In genomic region chr18:38359258-38359657, GRCh38 we compare ENCODE assay signal across 31 cellular contexts.
"Had no signal": no experiment of that assay in that cellular context is flagged by ENCODE, and none has a peak within 500 bp of the region (broad histone marks: within the 10 kb centered on the region; RNA-seq: fewer than 3 reads in every experiment).

No MANE protein-coding gene starts in this region.

- H3K4me1 Mint-ChIP-seq: activated CD4-positive, alpha-beta T cell treated with anti-CD3 and anti-CD28 coated beads, Interleukin-2, amount 10 ng/mL, durations not matched to agents 24 days and 14 days; activated CD8-positive, alpha-beta memory T cell treated with anti-CD3 and anti-CD28 coated beads, Interleukin-2, amount 10 ng/mL, durations not matched to agents 7 days and 5 days; activated naive CD4-positive, alpha-beta T cell treated with anti-CD3 and anti-CD28 coated beads, Interleukin-2, amount 50 U/mL, for 24 hours; activated naive CD8-positive, alpha-beta T cell treated with anti-CD3 and anti-CD28 coated beads for 36 hours; activated naive CD8-positive, alpha-beta T cell treated with anti-CD3 and anti-CD28 coated beads, Interleukin-2, amount 50 U/mL, for 24 hours had no signal

- H3K27me3 ChIP-seq: adrenal gland, body of pancreas, esophagus squamous epithelium, gastroesophageal sphincter, heart right ventricle had no signal

- H3K36me3 ChIP-seq: adrenal gland, esophagus squamous epithelium, gastroesophageal sphincter, heart right ventricle had no signal

- H3K9me3 Mint-ChIP-seq: activated CD4-positive, alpha-beta memory T cell treated with anti-CD3 and anti-CD28 coated beads for 36 hours; activated naive CD4-positive, alpha-beta T cell treated with anti-CD3 and anti-CD28 coated beads for 36 hours; activated naive CD8-positive, alpha-beta T cell treated with anti-CD3 and anti-CD28 coated beads for 36 hours; activated T-helper 1 cell treated with anti-CD3 and anti-CD28 coated beads, Interleukin-12 subunit alpha, Interleukin-12 subunit beta, Interleukin-2, Interleukin-4 antibody, amounts not matched to agents 30 ng/mL and 10 ng/mL and 1 ng/mL, durations not matched to agents 14 hours and 24 hours and 36 hours; activated T-helper 2 cell treated with anti-CD3 and anti-CD28 coated beads, Interferon-gamma antibody, Interleukin-2, Interleukin-4, amounts not matched to agents 10 μg/mL and 5 μg/mL and 100 μg/mL, durations not matched to agents 14 hours and 24 hours and 36 hours had no signal

- H3K27ac ChIP-seq: adrenal gland, body of pancreas, epithelial cell of prostate, esophagus squamous epithelium, gastroesophageal sphincter, heart right ventricle had no signal

- H3K9me3 ChIP-seq: adrenal gland, body of pancreas, esophagus squamous epithelium, gastroesophageal sphincter, heart right ventricle had no signal

- H3K4me3 ChIP-seq: adrenal gland, body of pancreas, esophagus squamous epithelium, gastroesophageal sphincter, heart right ventricle had no signal

- H3K27ac Mint-ChIP-seq: activated CD4-positive, alpha-beta memory T cell treated with anti-CD3 and anti-CD28 coated beads for 36 hours; activated CD4-positive, alpha-beta T cell treated with anti-CD3 and anti-CD28 coated beads for 36 hours; activated CD4-positive, alpha-beta T cell treated with anti-CD3 and anti-CD28 coated beads, Interleukin-2, amount 10 ng/mL, durations not matched to agents 24 days and 14 days; activated CD8-positive, alpha-beta memory T cell treated with anti-CD3 and anti-CD28 coated beads, Interleukin-2, amount 10 ng/mL, durations not matched to agents 7 days and 5 days; activated CD8-positive, alpha-beta T cell treated with anti-CD3 and anti-CD28 coated beads, Interleukin-2, amount 10 ng/mL, durations not matched to agents 7 days and 5 days; activated naive CD4-positive, alpha-beta T cell treated with anti-CD3 and anti-CD28 coated beads for 36 hours; activated naive CD4-positive, alpha-beta T cell treated with anti-CD3 and anti-CD28 coated beads, Interleukin-2, amount 50 U/mL, for 24 hours; activated naive CD8-positive, alpha-beta T cell treated with anti-CD3 and anti-CD28 coated beads for 36 hours; activated naive CD8-positive, alpha-beta T cell treated with anti-CD3 and anti-CD28 coated beads, Interleukin-2, amount 50 U/mL, for 24 hours; activated T-helper 1 cell treated with anti-CD3 and anti-CD28 coated beads, Interleukin-12 subunit alpha, Interleukin-12 subunit beta, Interleukin-2, Interleukin-4 antibody, amounts not matched to agents 30 ng/mL and 10 ng/mL and 1 ng/mL, durations not matched to agents 14 hours and 24 hours and 36 hours; activated T-helper 2 cell treated with anti-CD3 and anti-CD28 coated beads, Interferon-gamma antibody, Interleukin-2, Interleukin-4, amounts not matched to agents 10 μg/mL and 5 μg/mL and 100 μg/mL, durations not matched to agents 14 hours and 24 hours and 36 hours had no signal

- H3K4me3 Mint-ChIP-seq: activated CD4-positive, alpha-beta memory T cell treated with anti-CD3 and anti-CD28 coated beads for 36 hours; activated CD4-positive, alpha-beta T cell treated with anti-CD3 and anti-CD28 coated beads for 36 hours; activated CD4-positive, alpha-beta T cell treated with anti-CD3 and anti-CD28 coated beads, Interleukin-2, amount 10 ng/mL, durations not matched to agents 24 days and 14 days; activated CD8-positive, alpha-beta memory T cell treated with anti-CD3 and anti-CD28 coated beads, Interleukin-2, amount 10 ng/mL, durations not matched to agents 7 days and 5 days; activated CD8-positive, alpha-beta T cell treated with anti-CD3 and anti-CD28 coated beads, Interleukin-2, amount 10 ng/mL, durations not matched to agents 7 days and 5 days; activated naive CD4-positive, alpha-beta T cell treated with anti-CD3 and anti-CD28 coated beads for 36 hours; activated naive CD4-positive, alpha-beta T cell treated with anti-CD3 and anti-CD28 coated beads, Interleukin-2, amount 50 U/mL, for 24 hours; activated naive CD8-positive, alpha-beta T cell treated with anti-CD3 and anti-CD28 coated beads for 36 hours; activated naive CD8-positive, alpha-beta T cell treated with anti-CD3 and anti-CD28 coated beads, Interleukin-2, amount 50 U/mL, for 24 hours; activated T-helper 1 cell treated with anti-CD3 and anti-CD28 coated beads, Interleukin-12 subunit alpha, Interleukin-12 subunit beta, Interleukin-2, Interleukin-4 antibody, amounts not matched to agents 30 ng/mL and 10 ng/mL and 1 ng/mL, durations not matched to agents 14 hours and 24 hours and 36 hours had no signal

- H3K27me3 Mint-ChIP-seq: activated CD4-positive, alpha-beta memory T cell treated with anti-CD3 and anti-CD28 coated beads for 36 hours; activated CD4-positive, alpha-beta T cell treated with anti-CD3 and anti-CD28 coated beads for 36 hours; activated CD4-positive, alpha-beta T cell treated with anti-CD3 and anti-CD28 coated beads, Interleukin-2, amount 10 ng/mL, durations not matched to agents 24 days and 14 days; activated CD8-positive, alpha-beta memory T cell treated with anti-CD3 and anti-CD28 coated beads, Interleukin-2, amount 10 ng/mL, durations not matched to agents 7 days and 5 days; activated naive CD4-positive, alpha-beta T cell treated with anti-CD3 and anti-CD28 coated beads, Interleukin-2, amount 50 U/mL, for 24 hours; activated naive CD8-positive, alpha-beta T cell treated with anti-CD3 and anti-CD28 coated beads for 36 hours; activated naive CD8-positive, alpha-beta T cell treated with anti-CD3 and anti-CD28 coated beads, Interleukin-2, amount 50 U/mL, for 24 hours had no signal

- DNase-seq: activated CD4-positive, alpha-beta memory T cell treated with anti-CD3 and anti-CD28 coated beads for 36 hours; activated CD4-positive, alpha-beta T cell treated with anti-CD3 and anti-CD28 coated beads for 36 hours; activated CD4-positive, alpha-beta T cell treated with anti-CD3 and anti-CD28 coated beads, Interleukin-2, amount 10 ng/mL, durations not matched to agents 24 days and 14 days; activated CD4-positive, CD25-positive, alpha-beta regulatory T cell; activated CD4-positive, CD25-positive, alpha-beta regulatory T cell treated with anti-CD3 and anti-CD28 coated beads, Interleukin-2, amount 50 U/mL, for 72 hours; activated CD8-positive, alpha-beta memory T cell treated with anti-CD3 and anti-CD28 coated beads, Interleukin-2, amount 10 ng/mL, durations not matched to agents 7 days and 5 days; activated CD8-positive, alpha-beta memory T cell treated with anti-CD3 and anti-CD28 coated beads, Interleukin-2, amount 50 U/mL, for 4 hours; activated CD8-positive, alpha-beta T cell treated with anti-CD3 and anti-CD28 coated beads, Interleukin-2, amount 10 ng/mL, durations not matched to agents 7 days and 5 days; activated effector memory CD4-positive, alpha-beta T cell treated with anti-CD3 and anti-CD28 coated beads, Interleukin-2, amount 50 U/mL, for 16 hours; activated naive CD4-positive, alpha-beta T cell treated with anti-CD3 and anti-CD28 coated beads for 36 hours; activated naive CD8-positive, alpha-beta T cell treated with anti-CD3 and anti-CD28 coated beads for 36 hours; activated naive CD8-positive, alpha-beta T cell treated with anti-CD3 and anti-CD28 coated beads, Interleukin-2, amount 50 U/mL, for 24 hours; activated T-cell treated with anti-CD3 and anti-CD28 coated beads, Interleukin-2, amount 50 U/mL, for 1 hour; activated T-cell treated with anti-CD3 and anti-CD28 coated beads, Interleukin-2, amount 50 U/mL, for 48 hours; adrenal gland; amygdala; aorta; body of pancreas; caudate nucleus; cortex of kidney; dermis blood vessel endothelial cell; effector CD8-positive, alpha-beta T cell; esophagus squamous epithelium; foreskin melanocyte; heart right ventricle; T-helper 2 cell had no signal

- H3K36me3 Mint-ChIP-seq: activated CD4-positive, alpha-beta memory T cell treated with anti-CD3 and anti-CD28 coated beads for 36 hours; activated CD8-positive, alpha-beta memory T cell treated with anti-CD3 and anti-CD28 coated beads, Interleukin-2, amount 10 ng/mL, durations not matched to agents 7 days and 5 days; activated naive CD4-positive, alpha-beta T cell treated with anti-CD3 and anti-CD28 coated beads, Interleukin-2, amount 50 U/mL, for 24 hours; activated naive CD8-positive, alpha-beta T cell treated with anti-CD3 and anti-CD28 coated beads for 36 hours had no signal

- ATAC-seq: activated CD4-positive, alpha-beta T cell treated with anti-CD3 and anti-CD28 coated beads for 36 hours; activated CD8-positive, alpha-beta memory T cell treated with anti-CD3 and anti-CD28 coated beads, Interleukin-2, amount 10 ng/mL, durations not matched to agents 7 days and 5 days; activated CD8-positive, alpha-beta T cell treated with anti-CD3 and anti-CD28 coated beads, Interleukin-2, amount 10 ng/mL, durations not matched to agents 7 days and 5 days; activated naive CD8-positive, alpha-beta T cell treated with anti-CD3 and anti-CD28 coated beads, Interleukin-2, amount 50 U/mL, for 24 hours; body of pancreas; gastroesophageal sphincter; heart right ventricle had no signal

- H3K4me1 ChIP-seq: adrenal gland, body of pancreas, esophagus squamous epithelium, gastroesophageal sphincter, heart right ventricle had no signal
